ENCODE assay signal across 13 cellular contexts in the genomic region with DNA sequence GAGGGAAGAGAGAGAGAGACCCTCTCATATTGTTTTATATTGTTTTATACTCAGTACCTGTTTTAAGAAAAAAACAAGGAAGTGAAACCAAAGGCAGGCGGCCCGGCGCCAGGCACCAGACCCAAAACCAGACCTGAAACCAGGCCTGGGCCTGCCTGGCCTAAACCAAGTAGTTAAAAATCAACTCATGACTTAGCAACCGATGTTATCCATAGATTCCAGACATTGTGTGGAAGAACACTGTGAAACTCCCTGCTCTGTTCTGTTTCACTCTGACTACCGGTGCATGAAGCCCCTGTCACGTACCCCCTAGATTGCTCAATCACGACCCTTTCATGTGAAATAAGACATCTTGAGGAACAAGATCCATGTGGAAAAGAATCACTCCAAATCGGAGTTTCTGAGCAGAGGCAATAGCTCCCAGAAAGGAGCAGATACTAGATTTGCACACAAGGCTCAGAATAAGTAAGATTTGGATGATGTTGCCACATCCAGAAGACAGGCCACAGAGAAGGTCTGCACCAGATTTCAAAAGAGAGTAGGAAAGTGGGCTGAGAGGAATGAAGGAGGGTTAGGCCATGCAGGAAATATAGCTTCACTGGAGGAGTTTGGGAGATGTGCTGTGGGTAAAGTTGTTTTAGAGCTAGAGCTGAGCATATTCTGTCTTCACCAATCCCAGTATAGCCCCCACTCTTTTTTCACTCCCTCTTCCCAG. TPM values are rescaled to one million over a fixed set of nuclear protein-coding genes. Genes with fewer than 3 reads are reported as not detected.
DNase-seq lines count a peak whose midpoint lies in the region; ATAC-seq and TF ChIP-seq lines count a peak whose summit lies in the region.
"Had no signal": no experiment of that assay in that cellular context is flagged by ENCODE, and none has a peak within 500 bp of the region (broad histone marks: within the 10 kb centered on the region; RNA-seq: fewer than 3 reads in every experiment).

No MANE protein-coding gene starts in this region.

- no peak overlapping the region for H3K9ac ChIP-seq in endodermal cell (ENCODE audit: extremely low read depth, low read length, poor library complexity, severe bottlenecking)

- H3K4me1 Mint-ChIP-seq in Caco-2 (ENCODE audit: low read depth, unreplicated experiment) = no peaks in the 10 kb centered on the region
- H3K4me1 Mint-ChIP-seq in activated B cell treated with CpG ODN at 0.5 μM for 24 hours = peaks cover 19% of the 10 kb centered on the region
- H3K4me1 Mint-ChIP-seq in endodermal cell = no peaks in the 10 kb centered on the region
- H3K4me1 Mint-ChIP-seq: activated naive CD4-positive, alpha-beta T cell treated with anti-CD3 and anti-CD28 coated beads, Interleukin-2, amount 50 U/mL, for 24 hours had no signal

- no peaks in the 10 kb centered on the region for H3K36me3 ChIP-seq in Caco-2 (ENCODE audit: control insufficient read depth, insufficient read depth, low read length)
- H3K36me3 ChIP-seq in uterus = no peaks in the 10 kb centered on the region
- no peaks in the 10 kb centered on the region for H3K36me3 ChIP-seq in endodermal cell (ENCODE audit: control insufficient read depth, insufficient read depth, low read length)

- H3K9me3 Mint-ChIP-seq in Caco-2 (ENCODE audit: unreplicated experiment) = peaks cover 21% of the 10 kb centered on the region
- H3K9me3 Mint-ChIP-seq in activated B cell treated with CpG ODN at 0.5 μM for 24 hours = no peaks in the 10 kb centered on the region
- peaks cover 75% of the 10 kb centered on the region for H3K9me3 Mint-ChIP-seq in endodermal cell
- H3K9me3 Mint-ChIP-seq: activated naive CD4-positive, alpha-beta T cell treated with anti-CD3 and anti-CD28 coated beads, Interleukin-2, amount 50 U/mL, for 24 hours had no signal

- ATAC-seq in GM19467 (IDR thresholded peaks at IDR 0.05; ENCODE audit: unreplicated experiment) = peak; percentile 45
- peak; percentile 42 for ATAC-seq in HG03442 (IDR thresholded peaks at IDR 0.05; ENCODE audit: unreplicated experiment)
- ATAC-seq in activated B cell treated with CpG ODN at 0.5 μM for 24 hours (ENCODE audit: low read depth) = peak; percentile 45
- ATAC-seq in GM19455 (IDR thresholded peaks at IDR 0.05; ENCODE audit: unreplicated experiment) = no peak

- WGBS in endodermal cell (ENCODE audit: insufficient coverage in 1 of 2, insufficient read length in 1 of 2), 2 experiments = 69 to 70% methylated on average over 5 to 8 of the region's 8 CpGs

- H3K4me3 Mint-ChIP-seq in Caco-2 (ENCODE audit: unreplicated experiment) (no peak overlapping the region), activated B cell treated with CpG ODN at 0.5 μM for 24 hours (peak overlapping the region; percentile 9), endodermal cell (no peak overlapping the region)
- H3K4me3 Mint-ChIP-seq: activated naive CD4-positive, alpha-beta T cell treated with anti-CD3 and anti-CD28 coated beads, Interleukin-2, amount 50 U/mL, for 24 hours had no signal

- no peak overlapping the region for H3K27ac ChIP-seq in uterus
- no peak overlapping the region for H3K27ac ChIP-seq in endodermal cell (ENCODE audit: low read depth, low read length)

- H3K4me3 ChIP-seq in Caco-2 (ENCODE audit: low read depth, low read length) = no peak overlapping the region
- no peak overlapping the region for H3K4me3 ChIP-seq in uterus
- no peak overlapping the region for H3K4me3 ChIP-seq in endodermal cell (ENCODE audit: low read length)

- H3K27ac Mint-ChIP-seq in Caco-2 (ENCODE audit: unreplicated experiment) = peak overlapping the region; percentile 15
- peak overlapping the region; percentile 86 for H3K27ac Mint-ChIP-seq in activated B cell treated with CpG ODN at 0.5 μM for 24 hours
- H3K27ac Mint-ChIP-seq in endodermal cell = no peak overlapping the region
- H3K27ac Mint-ChIP-seq: activated naive CD4-positive, alpha-beta T cell treated with anti-CD3 and anti-CD28 coated beads, Interleukin-2, amount 50 U/mL, for 24 hours had no signal

- H3K27me3 ChIP-seq in Caco-2 (replicated peaks; ENCODE audit: control insufficient read depth, insufficient read depth, low read length) = no peaks in the 10 kb centered on the region
- no peaks in the 10 kb centered on the region for H3K27me3 ChIP-seq in uterus
- no peaks in the 10 kb centered on the region for H3K27me3 ChIP-seq in endodermal cell (ENCODE audit: control insufficient read depth, insufficient read depth, low read length, poor library complexity, severe bottlenecking)

- TF ChIP-seq POLR2A in uterus (IDR thresholded peaks at IDR 0.05) = no peak

- no peaks in the 10 kb centered on the region for H3K36me3 Mint-ChIP-seq in Caco-2 (ENCODE audit: insufficient read depth, unreplicated experiment)
- no peaks in the 10 kb centered on the region for H3K36me3 Mint-ChIP-seq in activated B cell treated with CpG ODN at 0.5 μM for 24 hours (ENCODE audit: low read depth)
- no peaks in the 10 kb centered on the region for H3K36me3 Mint-ChIP-seq in endodermal cell (ENCODE audit: low read depth)
- H3K36me3 Mint-ChIP-seq: activated naive CD4-positive, alpha-beta T cell treated with anti-CD3 and anti-CD28 coated beads, Interleukin-2, amount 50 U/mL, for 24 hours had no signal

- no peaks in the 10 kb centered on the region for H3K27me3 Mint-ChIP-seq in Caco-2 (ENCODE audit: insufficient read depth, unreplicated experiment)
- H3K27me3 Mint-ChIP-seq in activated B cell treated with CpG ODN at 0.5 μM for 24 hours = no peaks in the 10 kb centered on the region
- no peaks in the 10 kb centered on the region for H3K27me3 Mint-ChIP-seq in endodermal cell (ENCODE audit: insufficient read depth)
- H3K27me3 Mint-ChIP-seq: activated naive CD4-positive, alpha-beta T cell treated with anti-CD3 and anti-CD28 coated beads, Interleukin-2, amount 50 U/mL, for 24 hours had no signal

- intact Hi-C loops in Caco-2 (cut with micrococcal nuclease; ENCODE audit: unreplicated experiment) (no loop called here), activated B cell treated with CpG ODN at 0.5 μM for 24 hours (cut with micrococcal nuclease) (loop anchor here (1.0 kb wide), 1 partner anchor 8 kb away; no protein-coding TSS in a partner anchor), uterus (cut with DNase I; ENCODE audit: low total_unique reads) (no loop called here)

- H3K4me1 ChIP-seq in Caco-2 (no peaks in the 10 kb centered on the region), uterus (no peaks in the 10 kb centered on the region), endodermal cell (ENCODE audit: control insufficient read depth, insufficient read depth, low read length) (no peaks in the 10 kb centered on the region)

- POLR2A ChIA-PET in Caco-2 (lab: Charles Lee) (no interaction called here), activated B cell treated with CpG ODN at 0.5 μM for 24 hours (lab: Charles Lee) (interaction anchor here (1.0 kb wide), 1 partner anchor 109 kb away, joined by 3 read pairs; no protein-coding TSS in a partner anchor)

- peaks cover 2% of the 10 kb centered on the region; the same call in 1 of the 2 replicates for H3K9me3 ChIP-seq in Caco-2
- no peaks in the 10 kb centered on the region for H3K9me3 ChIP-seq in uterus
- H3K9me3 ChIP-seq in endodermal cell (ENCODE audit: control insufficient read depth, low read length) = peaks cover 57% of the 10 kb centered on the region

- BruUV-seq in Caco-2 (replicated peaks; lab: Mats Ljungman, UMichigan) = no TSS peak

- CTCF ChIA-PET in Caco-2 (lab: Charles Lee) (no interaction called here), activated B cell treated with CpG ODN at 0.5 μM for 24 hours (lab: Charles Lee) (no interaction called here)

- DNase-seq in Caco-2 = no peak
- peak; percentile 57 for DNase-seq in activated B cell treated with CpG ODN at 0.5 μM for 24 hours
- DNase-seq in activated CD4-positive, CD25-positive, alpha-beta regulatory T cell (lab: John Stamatoyannopoulos, UW) = no peak
- DNase-seq in uterus = no peak
- no peak for DNase-seq in endodermal cell
- DNase-seq: activated CD8-positive, alpha-beta memory T cell treated with anti-CD3 and anti-CD28 coated beads for 24 hours; EL; NCI-H1694; T1000 had no signal

- no peak for TF ChIP-seq CTCF in Caco-2 (IDR thresholded peaks at IDR 0.05; ENCODE audit: insufficient read depth in 1 of 2, low read depth in 1 of 2, low read length in 1 of 2, severe bottlenecking in 1 of 2, unreplicated experiment in 1 of 2)
- no peak for TF ChIP-seq CTCF in activated B cell treated with CpG ODN at 0.5 μM for 24 hours (IDR thresholded peaks at IDR 0.05)
- TF ChIP-seq CTCF in uterus (IDR thresholded peaks at IDR 0.05) = no peak
- no peak for TF ChIP-seq CTCF in endodermal cell (conservative IDR thresholded peaks at IDR 0.05)

RNA-seq across cellular contexts. Expression of a gene that starts 8.7 kb away (rescaled TPM):
- 16.7 and 17.6 TPM in 2 replicates for total RNA-seq in Caco-2 (2022)
- 9.2 and 12.1 TPM in 2 replicates for total RNA-seq in activated B cell treated with CpG ODN at 0.5 μM for 24 hours
- total RNA-seq in uterus = 10 to 100 TPM in 3 of 4 donors, 1 to 10 TPM in 1; 7.2 to 51.2 (median 26.9) TPM
- 10 to 100 TPM in 1 of 2 donors, 1 to 10 TPM in 1; 7.2 to 17.8 TPM for total RNA-seq in endodermal cell
- polyA plus RNA-seq in endodermal cell (2013, experiment 1 of 2) = 17.5 TPM
- polyA plus RNA-seq in endodermal cell (2013, experiment 2 of 2) = 16.9 TPM
